ENCODE assay signal across 8 cellular contexts in the genomic region with DNA sequence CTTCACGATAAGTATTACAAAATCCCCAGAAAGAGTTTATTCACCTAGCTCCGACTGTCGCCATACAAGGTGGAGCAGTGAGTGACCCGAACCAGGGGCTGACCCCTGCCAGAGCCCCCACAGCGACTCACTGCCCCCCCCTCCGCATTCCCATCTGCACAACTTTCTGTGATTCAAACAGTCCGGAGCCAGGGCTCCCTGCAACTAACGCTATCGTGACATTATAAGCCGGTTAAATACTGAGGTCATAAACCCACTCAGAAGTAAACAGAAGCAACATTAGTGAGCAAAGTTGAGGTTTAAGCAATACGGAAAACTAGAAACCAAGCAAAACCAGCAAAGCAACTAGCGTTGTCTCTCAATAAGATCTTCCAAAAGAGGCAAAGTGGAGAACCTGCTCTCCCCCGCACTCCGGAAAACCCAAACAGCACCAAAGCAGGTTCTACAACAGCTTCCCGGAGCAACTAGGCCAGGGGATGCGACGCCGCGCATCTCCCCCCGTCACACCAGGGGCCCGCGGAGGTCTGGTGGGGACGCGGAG. TPM values are rescaled to one million over a fixed set of nuclear protein-coding genes. Genes with fewer than 3 reads are reported as not detected.
DNase-seq lines count a peak whose midpoint lies in the region; ATAC-seq and TF ChIP-seq lines count a peak whose summit lies in the region.

No MANE protein-coding gene starts in this region.

- peak overlapping the region; percentile 97 for H3K4me3 ChIP-seq in psoas muscle

- no peaks in the 10 kb centered on the region for H3K36me3 ChIP-seq in psoas muscle (ENCODE audit: insufficient read depth in 1 of 2, low read depth in 1 of 2)

- CTCF ChIA-PET in activated CD8-positive, alpha-beta T cell treated with anti-CD3 and anti-CD28 coated beads, Interleukin-2, amount 10 ng/mL, durations not matched to agents 7 days and 5 days (lab: Charles Lee) = interaction anchor here (0.7 to 4.8 kb wide), 6 partner anchors 8 to 59 kb away, joined by 3 to 100 read pairs (median 6); no protein-coding TSS in a partner anchor

- WGBS in psoas muscle, 3 donors = 0 to 1% (median 1%) methylated on average over 20 to 24 of the region's 24 CpGs

- H3K4me1 Mint-ChIP-seq in CD14-positive monocyte (peaks cover 22% of the 10 kb centered on the region), glutamatergic neuron (ENCODE audit: low read depth, unreplicated experiment) (peaks cover 7% of the 10 kb centered on the region)
- peaks cover 31% of the 10 kb centered on the region for H3K4me1 Mint-ChIP-seq in activated CD8-positive, alpha-beta T cell treated with anti-CD3 and anti-CD28 coated beads, Interleukin-2, amount 10 ng/mL, durations not matched to agents 7 days and 5 days (ENCODE audit: low read depth)

- H3K4me1 ChIP-seq in psoas muscle = peaks cover 22% of the 10 kb centered on the region

- no peak for DNase-seq in CD14-positive monocyte (ENCODE audit: low spot score)
- DNase-seq in activated CD8-positive, alpha-beta T cell treated with anti-CD3 and anti-CD28 coated beads, Interleukin-2, amount 10 ng/mL, durations not matched to agents 7 days and 5 days = peak; percentile 30
- no peak for DNase-seq in glutamatergic neuron
- no peak for DNase-seq in psoas muscle

- no peaks in the 10 kb centered on the region for H3K27me3 Mint-ChIP-seq in CD14-positive monocyte (ENCODE audit: low read depth in 3 of 3)
- H3K27me3 Mint-ChIP-seq in activated CD8-positive, alpha-beta T cell treated with anti-CD3 and anti-CD28 coated beads, Interleukin-2, amount 10 ng/mL, durations not matched to agents 7 days and 5 days (ENCODE audit: low read depth) = no peaks in the 10 kb centered on the region
- H3K27me3 Mint-ChIP-seq in glutamatergic neuron (ENCODE audit: unreplicated experiment) = peaks cover 4% of the 10 kb centered on the region

- peak; percentile 24 for ATAC-seq in HG03378 (IDR thresholded peaks at IDR 0.05; ENCODE audit: unreplicated experiment)
- no peak for ATAC-seq in activated CD8-positive, alpha-beta T cell treated with anti-CD3 and anti-CD28 coated beads, Interleukin-2, amount 10 ng/mL, durations not matched to agents 7 days and 5 days
- peak in 1 of 4 donors; percentile 22 for ATAC-seq in psoas muscle
- ATAC-seq in HG02938 (IDR thresholded peaks at IDR 0.05; ENCODE audit: unreplicated experiment) = no peak
- no peak for ATAC-seq in GM21423 (IDR thresholded peaks at IDR 0.05; ENCODE audit: unreplicated experiment)
- no peak for ATAC-seq in HG03159 (IDR thresholded peaks at IDR 0.05; ENCODE audit: unreplicated experiment)

- H3K36me3 Mint-ChIP-seq in CD14-positive monocyte = peaks cover 0 to 3% of the 10 kb centered on the region in 2 donors
- peaks cover 6% of the 10 kb centered on the region for H3K36me3 Mint-ChIP-seq in activated CD8-positive, alpha-beta T cell treated with anti-CD3 and anti-CD28 coated beads, Interleukin-2, amount 10 ng/mL, durations not matched to agents 7 days and 5 days (ENCODE audit: low read depth)
- no peaks in the 10 kb centered on the region for H3K36me3 Mint-ChIP-seq in glutamatergic neuron (ENCODE audit: unreplicated experiment)

- POLR2A ChIA-PET in activated CD8-positive, alpha-beta T cell treated with anti-CD3 and anti-CD28 coated beads, Interleukin-2, amount 10 ng/mL, durations not matched to agents 7 days and 5 days (lab: Charles Lee) = interaction anchor here (0.8 to 1.5 kb wide), 6 partner anchors 35 to 307 kb away, joined by 3 to 10 read pairs (median 4); partner anchors contain the start of genes ELP6, PTPN23 and SMARCC1

- H3K27me3 ChIP-seq in psoas muscle (ENCODE audit: insufficient read depth in 3 of 3, low read length in 2 of 3) = no peaks in the 10 kb centered on the region

- H3K4me3 Mint-ChIP-seq in CD14-positive monocyte (peak overlapping the region; percentile 82 to 92), glutamatergic neuron (ENCODE audit: unreplicated experiment) (peak overlapping the region; percentile 95)
- H3K4me3 Mint-ChIP-seq in activated CD8-positive, alpha-beta T cell treated with anti-CD3 and anti-CD28 coated beads, Interleukin-2, amount 10 ng/mL, durations not matched to agents 7 days and 5 days = peak overlapping the region; percentile 93

- no peaks in the 10 kb centered on the region for H3K9me3 ChIP-seq in psoas muscle

- TF ChIP-seq CTCF in CD14-positive monocyte (IDR thresholded peaks at IDR 0.05) = no peak
- no peak for TF ChIP-seq CTCF in glutamatergic neuron (IDR thresholded peaks at IDR 0.05; ENCODE audit: partially characterized antibody, unreplicated experiment)
- no peak for TF ChIP-seq CTCF in psoas muscle (IDR thresholded peaks at IDR 0.05)

- H3K27ac Mint-ChIP-seq in CD14-positive monocyte (peak overlapping the region in 6 of 7 donors; percentile 40 to 80 (median 60)), glutamatergic neuron (ENCODE audit: unreplicated experiment) (peak overlapping the region; percentile 65)
- H3K27ac Mint-ChIP-seq in activated CD8-positive, alpha-beta T cell treated with anti-CD3 and anti-CD28 coated beads, Interleukin-2, amount 10 ng/mL, durations not matched to agents 7 days and 5 days = peak overlapping the region; percentile 80

- H3K27ac ChIP-seq in psoas muscle = peak overlapping the region; percentile 90

- H3K9me3 Mint-ChIP-seq in CD14-positive monocyte (peaks cover 0 to 1% (median 0%) of the 10 kb centered on the region in 7 donors), glutamatergic neuron (ENCODE audit: unreplicated experiment) (peaks cover 4% of the 10 kb centered on the region)
- no peaks in the 10 kb centered on the region for H3K9me3 Mint-ChIP-seq in activated CD8-positive, alpha-beta T cell treated with anti-CD3 and anti-CD28 coated beads, Interleukin-2, amount 10 ng/mL, durations not matched to agents 7 days and 5 days (ENCODE audit: insufficient read depth)

- intact Hi-C loops in CD14-positive monocyte (cut with micrococcal nuclease) (loop anchor here (5.0 kb wide), 1 partner anchor 37 kb away; the partner anchor contains the start of gene ELP6 (in 2 of the 2)), psoas muscle (cut with DNase I) (loop anchor here in 1 of 2 donors (2.0 kb wide), 1 partner anchor 32 kb away; no protein-coding TSS in a partner anchor)

RNA-seq across cellular contexts. Expression of gene SCAP, which starts 0.6 kb away (rescaled TPM):
- polyA plus RNA-seq in CD14-positive monocyte (10 to 100 TPM; 27.7 to 27.8 TPM), psoas muscle (10 to 100 TPM; 18.9 to 29.8 (median 20.7) TPM)
- 10 to 100 TPM; 57.5 to 60.7 TPM for total RNA-seq in activated CD8-positive, alpha-beta T cell treated with anti-CD3 and anti-CD28 coated beads, Interleukin-2, amount 10 ng/mL, durations not matched to agents 7 days and 5 days
- total RNA-seq in glutamatergic neuron (ENCODE audit: unreplicated experiment) (82.7 TPM), psoas muscle (10 to 100 TPM; 34.7 to 47.5 (median 40.7) TPM)

RNA-seq across cellular contexts. Expression of gene ELP6, which starts 38.4 kb away (rescaled TPM):
- polyA plus RNA-seq in CD14-positive monocyte (10 to 100 TPM; 14.0 to 18.3 TPM), psoas muscle (10 to 100 TPM; 24.3 to 50.9 (median 39.6) TPM)
- total RNA-seq in activated CD8-positive, alpha-beta T cell treated with anti-CD3 and anti-CD28 coated beads, Interleukin-2, amount 10 ng/mL, durations not matched to agents 7 days and 5 days = 10 to 100 TPM; 52.1 to 53.0 TPM
- total RNA-seq in glutamatergic neuron (ENCODE audit: unreplicated experiment) (40.0 TPM), psoas muscle (10 to 100 TPM; 17.7 to 21.2 (median 19.3) TPM)
